In the genomic region with DNA sequence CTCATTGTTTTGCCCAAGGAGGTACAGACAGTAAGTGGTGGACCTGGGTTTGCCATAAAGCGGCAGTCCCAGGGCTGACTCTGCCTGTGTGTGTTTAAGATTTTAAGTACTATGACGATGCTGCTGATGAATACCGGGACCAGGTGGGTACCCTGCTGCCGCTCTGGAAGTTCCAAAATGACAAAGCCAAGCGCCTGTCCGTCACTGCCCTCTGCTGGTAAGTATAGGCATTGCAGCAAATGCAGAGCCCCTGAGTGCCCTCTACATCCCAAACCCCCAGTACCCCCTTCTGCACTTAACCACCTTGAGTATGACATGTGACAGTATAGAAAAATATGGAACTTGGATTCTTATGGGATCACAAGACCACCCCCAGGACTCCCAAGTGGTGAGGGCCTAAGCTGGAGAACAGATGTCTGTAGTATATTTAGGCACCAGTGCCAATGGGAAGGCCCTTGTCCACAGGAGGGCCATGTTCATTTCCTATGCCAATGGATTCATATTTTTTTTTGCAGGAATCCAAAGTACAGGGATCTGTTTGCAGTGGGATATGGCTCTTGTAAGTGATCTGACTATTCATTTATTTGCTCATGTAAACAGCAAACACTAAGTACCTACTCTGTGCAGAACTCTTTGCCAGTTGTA, we compare ENCODE assay signal across 8 cellular contexts. TPM values are rescaled to one million over a fixed set of nuclear protein-coding genes. Genes with fewer than 3 reads are reported as not detected.
A peak's percentile ranks its signal among the peaks of the same experiment; 100 is the strongest.
DNase-seq lines count a peak whose midpoint lies in the region; ATAC-seq and TF ChIP-seq lines count a peak whose summit lies in the region.

No MANE protein-coding gene starts in this region.

- POLR2A ChIA-PET in RWPE1 (lab: Yijun Ruan, JAX; ENCODE audit: low non-redundant PET): no interaction called here

- H3K27ac Mint-ChIP-seq in glutamatergic neuron (ENCODE audit: unreplicated experiment): no peak overlapping the region

- H3K27me3 Mint-ChIP-seq in glutamatergic neuron (ENCODE audit: unreplicated experiment): peaks cover 10% of the 10 kb centered on the region

- CTCF ChIA-PET in RWPE1 (lab: Yijun Ruan, JAX): interaction anchor here (0.5 to 1.7 kb wide), 11 partner anchors 10 to 342 kb away, joined by 3 to 11 read pairs (median 4); no protein-coding TSS in a partner anchor

- H3K27ac ChIP-seq in RWPE1: no peak overlapping the region

- H3K4me3 Mint-ChIP-seq in glutamatergic neuron (ENCODE audit: unreplicated experiment): no peak overlapping the region

- DNase-seq in DMS114 treated with DMSO at 0.1 percent for 48 hours (lab: John Stamatoyannopoulos, UW; ENCODE audit: unreplicated experiment): peak; percentile 9
- peak; percentile 50 for DNase-seq in HT1080 (ENCODE audit: low read depth)
- DNase-seq in RWPE1 (ENCODE audit: low spot score): peak; percentile 78
- peak; percentile 50 for DNase-seq in activated effector memory CD4-positive, alpha-beta T cell treated with Interleukin-2 at 50 U/mL for 16 hours
- peak; percentile 85 for DNase-seq in glutamatergic neuron
- peak; percentile 56 for DNase-seq in putamen (ENCODE audit: low spot score)

- TF ChIP-seq CTCF in RWPE1 (conservative IDR thresholded peaks at IDR 0.05; ENCODE audit: low read depth) (peak; percentile 100), glutamatergic neuron (IDR thresholded peaks at IDR 0.05; ENCODE audit: partially characterized antibody, unreplicated experiment) (peak; percentile 96)

- H3K9me3 Mint-ChIP-seq in glutamatergic neuron (ENCODE audit: unreplicated experiment): peaks cover 18% of the 10 kb centered on the region

- H3K36me3 Mint-ChIP-seq in glutamatergic neuron (ENCODE audit: unreplicated experiment): peaks cover 5% of the 10 kb centered on the region

- H3K4me1 Mint-ChIP-seq in glutamatergic neuron (ENCODE audit: low read depth, unreplicated experiment): peaks cover 37% of the 10 kb centered on the region

- ATAC-seq in HG03460 (IDR thresholded peaks at IDR 0.05; ENCODE audit: unreplicated experiment): no peak
- no peak for ATAC-seq in HG02798 (IDR thresholded peaks at IDR 0.05; ENCODE audit: poor library complexity, unreplicated experiment)

RNA-seq across cellular contexts. Expression of a gene that starts 22.0 kb away (rescaled TPM):
- 5.0 TPM in 2 replicates for total RNA-seq in HT1080 (2014; rRNA removed; shearing (Covaris generic))
- polyA plus RNA-seq in HT1080 (2015; cell fraction: cytosol; rRNA removed): 0.84 and 0.96 TPM in 2 replicates
- polyA plus RNA-seq in HT1080 (2015; cell fraction: nucleus; rRNA removed): 0.12 and 0.13 TPM in 2 replicates
- 11.5 TPM for total RNA-seq in glutamatergic neuron (ENCODE audit: unreplicated experiment)

RNA-seq across cellular contexts. Expression of a gene that starts 42.1 kb away (rescaled TPM):
- total RNA-seq in HT1080 (2014; rRNA removed; shearing (Covaris generic)): not detected in 2 replicates
- not detected in 2 replicates for polyA plus RNA-seq in HT1080 (2015; cell fraction: cytosol; rRNA removed)
- polyA plus RNA-seq in HT1080 (2015; cell fraction: nucleus; rRNA removed): 0.11 TPM in 1 of 2 replicates, not detected in the other
- total RNA-seq in glutamatergic neuron (ENCODE audit: unreplicated experiment): 1.2 TPM

RNA-seq across cellular contexts. Expression of a gene that starts 42.4 kb away (rescaled TPM):
- total RNA-seq in HT1080 (2014; rRNA removed; shearing (Covaris generic)): 12.1 and 13.5 TPM in 2 replicates
- 17.0 and 17.7 TPM in 2 replicates for polyA plus RNA-seq in HT1080 (2015; cell fraction: cytosol; rRNA removed)
- polyA plus RNA-seq in HT1080 (2015; cell fraction: nucleus; rRNA removed): 25.7 and 25.9 TPM in 2 replicates
- total RNA-seq in glutamatergic neuron (ENCODE audit: unreplicated experiment): 221 TPM

Comparison
In these comparisons a context has a peak if more than half of its experiments do, and no peak if none do; other contexts are left out.
1. DNase-seq: peak in every context shown above with its lines; median percentile 85 in glutamatergic neuron; 78 in RWPE1; 56 in putamen; 50 in HT1080; 50 in activated effector memory CD4-positive, alpha-beta T cell treated with Interleukin-2 at 50 U/mL for 16 hours; 9 in DMS114 treated with DMSO at 0.1 percent for 48 hours.
2. RNA of a gene that starts 42.4 kb away (total RNA-seq): 221 TPM in glutamatergic neuron (single experiment); 12.1 to 13.5 TPM in HT1080; every median in the first group is over 10 times any median in the second.